In the genomic region with DNA sequence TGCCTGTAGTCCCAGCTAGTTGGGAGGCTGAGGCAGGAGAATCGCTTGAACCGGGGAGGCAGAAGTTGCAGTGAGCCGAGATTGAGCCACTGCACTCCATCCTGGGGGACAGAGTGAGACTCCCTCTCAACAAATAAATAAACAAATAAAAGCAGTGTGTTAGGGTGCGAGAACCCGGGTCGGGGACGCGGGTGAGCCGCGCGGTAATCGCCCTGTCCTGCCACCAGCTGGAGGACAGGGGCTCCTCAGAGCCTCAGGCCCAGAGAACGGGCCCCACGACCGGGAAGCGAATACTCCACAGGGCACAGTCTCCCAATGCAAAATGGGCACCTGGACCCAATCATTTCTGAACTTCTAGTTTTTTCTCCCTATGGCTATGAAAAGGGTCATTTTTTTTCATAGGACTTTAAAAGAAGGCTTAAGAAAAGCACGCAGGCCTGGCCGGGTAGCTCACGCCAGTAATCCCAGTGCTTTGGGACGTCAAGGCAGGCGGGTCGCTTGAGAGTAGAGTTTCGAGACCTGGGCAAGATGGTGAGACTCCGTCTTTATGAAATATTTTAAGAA, we compare ENCODE assay signal across 8 cellular contexts. TPM values are rescaled to one million over a fixed set of nuclear protein-coding genes. Genes with fewer than 3 reads are reported as not detected.
DNase-seq lines count a peak whose midpoint lies in the region; ATAC-seq and TF ChIP-seq lines count a peak whose summit lies in the region.

No MANE protein-coding gene starts in this region.

- TF ChIP-seq CTCF in WERI-Rb-1 (IDR thresholded peaks at IDR 0.05; ENCODE audit: low read depth, low read length) (no peak), foreskin fibroblast (IDR thresholded peaks at IDR 0.05; ENCODE audit: low read depth, low read length) (no peak), smooth muscle cell (IDR thresholded peaks at IDR 0.05; ENCODE audit: borderline replicate concordance, insufficient read depth, poor library complexity, severe bottlenecking) (no peak)

- H3K36me3 Mint-ChIP-seq in activated CD4-positive, alpha-beta T cell treated with anti-CD3 and anti-CD28 coated beads for 36 hours (ENCODE audit: low read depth) = peaks cover 43% of the 10 kb centered on the region

- POLR2A ChIA-PET in activated CD4-positive, alpha-beta T cell treated with anti-CD3 and anti-CD28 coated beads for 36 hours (lab: Charles Lee) = interaction anchor here (0.5 kb wide), 1 partner anchor 69 kb away, joined by 3 read pairs; no protein-coding TSS in a partner anchor

- no peaks in the 10 kb centered on the region for H3K9me3 Mint-ChIP-seq in activated CD4-positive, alpha-beta T cell treated with anti-CD3 and anti-CD28 coated beads for 36 hours (ENCODE audit: low read depth)

- H3K4me1 Mint-ChIP-seq in activated CD4-positive, alpha-beta T cell treated with anti-CD3 and anti-CD28 coated beads for 36 hours = peaks cover 19% of the 10 kb centered on the region

- intact Hi-C loops in activated CD4-positive, alpha-beta T cell treated with anti-CD3 and anti-CD28 coated beads for 36 hours (cut with DNase I, micrococcal nuclease) = no loop called here

- H3K36me3 ChIP-seq in WERI-Rb-1 (peaks cover 32% of the 10 kb centered on the region), smooth muscle cell (ENCODE audit: low read depth) (no peaks in the 10 kb centered on the region)

- H2AFZ ChIP-seq in smooth muscle cell (ENCODE audit: low read depth) = peak overlapping the region; percentile 99

- peaks cover 11% of the 10 kb centered on the region for H3K79me2 ChIP-seq in smooth muscle cell (ENCODE audit: low read depth)

- no peaks in the 10 kb centered on the region for H3K27me3 Mint-ChIP-seq in activated CD4-positive, alpha-beta T cell treated with anti-CD3 and anti-CD28 coated beads for 36 hours

- CTCF ChIA-PET in activated CD4-positive, alpha-beta T cell treated with anti-CD3 and anti-CD28 coated beads for 36 hours (lab: Charles Lee) = interaction anchor here (1.9 kb wide), 1 partner anchor 48 kb away, joined by 8 read pairs; no protein-coding TSS in a partner anchor

- H3K4me1 ChIP-seq in smooth muscle cell (ENCODE audit: low read depth) = peaks cover 6% of the 10 kb centered on the region

- 86% methylated on average over 24 of the region's 24 CpGs for WGBS in smooth muscle cell (ENCODE audit: low lambda C conversion rate)

- DNase-seq in activated CD4-positive, alpha-beta T cell treated with anti-CD3 and anti-CD28 coated beads for 36 hours = peak; percentile 37
- no peak for DNase-seq in activated CD4-positive, alpha-beta T cell treated with anti-CD3 and anti-CD28 coated beads for 4 hours
- DNase-seq in WERI-Rb-1 (no peak), foreskin fibroblast (no peak), smooth muscle cell (lab: John Stamatoyannopoulos, UW; ENCODE audit: unreplicated experiment) (no peak), GOT3 (lab: John Stamatoyannopoulos, UW) (no peak)

- ATAC-seq in activated CD4-positive, alpha-beta T cell treated with anti-CD3 and anti-CD28 coated beads for 36 hours = no peak
- ATAC-seq in HG03520 (IDR thresholded peaks at IDR 0.05; ENCODE audit: unreplicated experiment) (no peak), GM18498 (IDR thresholded peaks at IDR 0.05; ENCODE audit: unreplicated experiment) (no peak)

- H3K4me3 ChIP-seq in WERI-Rb-1 (ENCODE audit: low read depth, low read length) = peak overlapping the region; percentile 75
- H3K4me3 ChIP-seq in foreskin fibroblast (ENCODE audit: low read depth in 1 of 2, low read length in 2 of 2) = peak overlapping the region; percentile 92 to 97
- peak overlapping the region; percentile 95 for H3K4me3 ChIP-seq in smooth muscle cell

- H3K9me3 ChIP-seq in WERI-Rb-1 (ENCODE audit: severe bottlenecking) = peaks cover 5% of the 10 kb centered on the region
- H3K9me3 ChIP-seq in smooth muscle cell (replicated peaks; ENCODE audit: low read depth) = no peaks in the 10 kb centered on the region

- H3K4me2 ChIP-seq in smooth muscle cell = peak overlapping the region; percentile 100

- H3K27ac Mint-ChIP-seq in activated CD4-positive, alpha-beta T cell treated with anti-CD3 and anti-CD28 coated beads for 36 hours = peak overlapping the region; percentile 98

- H4K20me1 ChIP-seq in smooth muscle cell (ENCODE audit: low read depth) = no peaks in the 10 kb centered on the region

- no peak overlapping the region for H3K9ac ChIP-seq in smooth muscle cell (ENCODE audit: low read depth)

- no peaks in the 10 kb centered on the region for H3F3A ChIP-seq in smooth muscle cell (ENCODE audit: low read depth)

- peak overlapping the region; percentile 91 for H3K27ac ChIP-seq in WERI-Rb-1
- no peak overlapping the region for H3K27ac ChIP-seq in smooth muscle cell (ENCODE audit: low read depth)

- no peaks in the 10 kb centered on the region for H3K27me3 ChIP-seq in WERI-Rb-1 (ENCODE audit: insufficient read depth, low read depth, severe bottlenecking)
- H3K27me3 ChIP-seq in smooth muscle cell (ENCODE audit: low read depth) = no peaks in the 10 kb centered on the region

- peak overlapping the region; percentile 86 for H3K4me3 Mint-ChIP-seq in activated CD4-positive, alpha-beta T cell treated with anti-CD3 and anti-CD28 coated beads for 36 hours

RNA-seq across cellular contexts. Expression of a gene that starts 0.7 kb away (rescaled TPM):
- 100 to 1,000 TPM; 291 to 382 TPM for total RNA-seq in activated CD4-positive, alpha-beta T cell treated with anti-CD3 and anti-CD28 coated beads for 36 hours
- 7.4 and 28.7 TPM in 2 replicates for total RNA-seq in smooth muscle cell
- 23.1 and 31.9 TPM in 2 replicates for polyA plus RNA-seq in smooth muscle cell

RNA-seq across cellular contexts. Expression of a gene that starts 18.3 kb away (rescaled TPM):
- total RNA-seq in activated CD4-positive, alpha-beta T cell treated with anti-CD3 and anti-CD28 coated beads for 36 hours = under 1 TPM; 0.30 to 0.61 TPM
- total RNA-seq in smooth muscle cell = 11.7 and 13.7 TPM in 2 replicates
- polyA plus RNA-seq in smooth muscle cell = 7.7 and 9.8 TPM in 2 replicates
